27 cellular contexts compared by ENCODE assay signal in genomic region chr22:20472629-20473442, GRCh38. TPM values are rescaled to one million over a fixed set of nuclear protein-coding genes. Genes with fewer than 3 reads are reported as not detected.
DNase-seq lines count a peak whose midpoint lies in the region; ATAC-seq lines count a peak whose summit lies in the region.
"Had no signal": no experiment of that assay in that cellular context is flagged by ENCODE, and none has a peak within 500 bp of the region (broad histone marks: within the 10 kb centered on the region; RNA-seq: fewer than 3 reads in every experiment).

No MANE protein-coding gene starts in this region.

- H3K4me1 ChIP-seq in CD4-positive, CD25-positive, alpha-beta regulatory T cell (ENCODE audit: control insufficient read depth, insufficient read depth, low read length, poor library complexity, severe bottlenecking) = peaks cover 22% of the 10 kb centered on the region
- peaks cover 5 to 6% of the 10 kb centered on the region in 2 experiments for H3K4me1 ChIP-seq in trophoblast cell (ENCODE audit: control insufficient read depth in 1 of 2, insufficient read depth in 2 of 2, low read length in 2 of 2)
- H3K4me1 ChIP-seq: gastrocnemius medialis, prostate gland, vagina had no signal

- H4K91ac ChIP-seq in trophoblast cell (ENCODE audit: low read depth, low read length) = no peak overlapping the region

- no peak overlapping the region for H2AK5ac ChIP-seq in trophoblast cell (ENCODE audit: low read length)

- no peaks in the 10 kb centered on the region for H3K79me1 ChIP-seq in trophoblast cell (ENCODE audit: low read length)

- no peak overlapping the region for H2BK12ac ChIP-seq in trophoblast cell (ENCODE audit: low read length)

- no peak overlapping the region for H2BK5ac ChIP-seq in trophoblast cell (ENCODE audit: low read depth, low read length, poor library complexity)

- H3K9ac ChIP-seq in trophoblast cell (ENCODE audit: low read length) = no peak overlapping the region

- H2AFZ ChIP-seq in trophoblast cell (ENCODE audit: insufficient read depth, low read length, poor library complexity) = no peak overlapping the region

- H2BK120ac ChIP-seq in trophoblast cell (ENCODE audit: insufficient read depth, low read length, poor library complexity) = no peak overlapping the region

- ATAC-seq in CD4-positive, CD25-positive, alpha-beta regulatory T cell (ENCODE audit: low read depth in 2 of 2) = no peak
- ATAC-seq in central memory CD8-positive, alpha-beta T cell (replicated peaks; ENCODE audit: extremely low read depth, poor library complexity, severe bottlenecking) = no peak
- ATAC-seq: gastrocnemius medialis had no signal

- no peak overlapping the region for H3K4me3 ChIP-seq in CD4-positive, CD25-positive, alpha-beta regulatory T cell (ENCODE audit: low read depth, low read length)
- H3K4me3 ChIP-seq in trophoblast cell (ENCODE audit: low read depth, low read length) = no peak overlapping the region
- H3K4me3 ChIP-seq: gastrocnemius medialis, left ventricle myocardium inferior, prostate gland, SK-N-MC, vagina had no signal

- DNase-seq in CD4-positive, CD25-positive, alpha-beta regulatory T cell = no peak
- DNase-seq in ELF-1 (ENCODE audit: low read depth, low spot score) (peak; percentile 17), trophoblast cell (peak; percentile 75 to 86), GM19240 (ENCODE audit: insufficient read length, low spot score) (no peak), DMS 273 treated with DMSO at 0.1 percent for 48 hours (lab: John Stamatoyannopoulos, UW) (no peak)
- DNase-seq in central memory CD8-positive, alpha-beta T cell (ENCODE audit: low spot score in 2 of 2) = no peak
- no peak for DNase-seq in central memory CD4-positive, alpha-beta T cell
- DNase-seq: activated naive CD4-positive, alpha-beta T cell treated with Interleukin-2 at 50 U/mL for 16 hours; amygdala; cortex of kidney; DMS153; gastrocnemius medialis; hippocampal formation; immature natural killer cell; left ventricle myocardium inferior; NCI-H1105; NCI-H2029 treated with DMSO at 0.1 percent for 48 hours; NCI-H226; NCI-H748 treated with DMSO at 0.1 percent for 48 hours; RPMI8226; T-helper 9 cell; WERI-Rb-1 had no signal

- H3K23ac ChIP-seq in trophoblast cell (ENCODE audit: low read length) = no peak overlapping the region

- H3K4ac ChIP-seq in trophoblast cell (ENCODE audit: low read depth, low read length) = no peak overlapping the region

- H3K27me3 Mint-ChIP-seq in CD4-positive, CD25-positive, alpha-beta regulatory T cell = no peaks in the 10 kb centered on the region
- no peaks in the 10 kb centered on the region for H3K27me3 Mint-ChIP-seq in central memory CD8-positive, alpha-beta T cell
- H3K27me3 Mint-ChIP-seq: IgD-negative memory B cell had no signal

- H3K36me3 ChIP-seq in CD4-positive, CD25-positive, alpha-beta regulatory T cell (ENCODE audit: control insufficient read depth, insufficient read depth, low read length) = peaks cover 14% of the 10 kb centered on the region
- H3K36me3 ChIP-seq in trophoblast cell (ENCODE audit: control insufficient read depth in 1 of 2, insufficient read depth in 2 of 2, low read length in 2 of 2) = peaks cover 10 to 17% of the 10 kb centered on the region in 2 experiments
- H3K36me3 ChIP-seq: vagina had no signal

- no peaks in the 10 kb centered on the region for H3K9me3 Mint-ChIP-seq in CD4-positive, CD25-positive, alpha-beta regulatory T cell
- H3K9me3 Mint-ChIP-seq in central memory CD8-positive, alpha-beta T cell = no peaks in the 10 kb centered on the region
- H3K9me3 Mint-ChIP-seq: CD14-positive monocyte, immature natural killer cell had no signal

- no CpG with 5 or more reads among the region's 11 CpGs for WGBS in trophoblast cell (ENCODE audit: extremely low coverage, insufficient coverage, insufficient read length)

- no peaks in the 10 kb centered on the region for H3K79me2 ChIP-seq in trophoblast cell (ENCODE audit: control insufficient read depth, insufficient read depth, low read length, poor library complexity)

- H3K18ac ChIP-seq in trophoblast cell (ENCODE audit: low read length) = no peak overlapping the region

- H3K27ac ChIP-seq in CD4-positive, CD25-positive, alpha-beta regulatory T cell (ENCODE audit: insufficient read depth, low read length, poor library complexity, severe bottlenecking) = no peak overlapping the region
- no peak overlapping the region for H3K27ac ChIP-seq in trophoblast cell (ENCODE audit: low read depth, low read length)
- H3K27ac ChIP-seq: gastrocnemius medialis, left ventricle myocardium inferior, prostate gland, SK-N-MC, vagina, WERI-Rb-1 had no signal

- peak overlapping the region in 1 of 4 donors; percentile 54 for H3K4me3 Mint-ChIP-seq in CD4-positive, CD25-positive, alpha-beta regulatory T cell
- H3K4me3 Mint-ChIP-seq in central memory CD8-positive, alpha-beta T cell = no peak overlapping the region
- H3K4me3 Mint-ChIP-seq: CD14-positive monocyte, IgD-negative memory B cell, immature natural killer cell had no signal

- H3K4me1 Mint-ChIP-seq in CD4-positive, CD25-positive, alpha-beta regulatory T cell = peaks cover 20 to 66% (median 38%) of the 10 kb centered on the region in 4 donors
- peaks cover 11% of the 10 kb centered on the region for H3K4me1 Mint-ChIP-seq in central memory CD8-positive, alpha-beta T cell

- H3K27ac Mint-ChIP-seq in CD4-positive, CD25-positive, alpha-beta regulatory T cell = peak overlapping the region; percentile 40 to 92 (median 81)
- peak overlapping the region; percentile 29 for H3K27ac Mint-ChIP-seq in central memory CD8-positive, alpha-beta T cell (ENCODE audit: low read depth)
- H3K27ac Mint-ChIP-seq: IgD-negative memory B cell had no signal

- no peaks in the 10 kb centered on the region for H3K27me3 ChIP-seq in CD4-positive, CD25-positive, alpha-beta regulatory T cell (ENCODE audit: control insufficient read depth, insufficient read depth, low read length)
- no peaks in the 10 kb centered on the region for H3K27me3 ChIP-seq in trophoblast cell (ENCODE audit: insufficient read depth, low read length)
- H3K27me3 ChIP-seq: gastrocnemius medialis, vagina had no signal

- H3K9me3 ChIP-seq in CD4-positive, CD25-positive, alpha-beta regulatory T cell (ENCODE audit: control insufficient read depth in 2 of 2, low read length in 2 of 2) = no peaks in the 10 kb centered on the region
- no peaks in the 10 kb centered on the region for H3K9me3 ChIP-seq in trophoblast cell (ENCODE audit: insufficient read depth, low read depth, low read length)
- H3K9me3 ChIP-seq: gastrocnemius medialis, left ventricle myocardium inferior, prostate gland, vagina had no signal

- peaks cover 30% of the 10 kb centered on the region for H3K36me3 Mint-ChIP-seq in CD4-positive, CD25-positive, alpha-beta regulatory T cell
- peaks cover 7% of the 10 kb centered on the region for H3K36me3 Mint-ChIP-seq in central memory CD8-positive, alpha-beta T cell (ENCODE audit: insufficient read depth)

- H4K12ac ChIP-seq in trophoblast cell (ENCODE audit: low read depth, low read length) = no peak overlapping the region

- no peak overlapping the region for H3K4me2 ChIP-seq in trophoblast cell (ENCODE audit: low read length)

- no peak overlapping the region for H4K8ac ChIP-seq in trophoblast cell (ENCODE audit: low read depth, low read length)

- no peak overlapping the region for H3K14ac ChIP-seq in trophoblast cell (ENCODE audit: low read length)

RNA-seq across cellular contexts. Expression of gene KLHL22, which starts 22.8 kb away (rescaled TPM):
- 55.6 TPM for total RNA-seq in CD4-positive, CD25-positive, alpha-beta regulatory T cell
- polyA plus RNA-seq in CD4-positive, CD25-positive, alpha-beta regulatory T cell = 10 to 100 TPM; 40.1 to 48.1 (median 42.4) TPM
- polyA plus RNA-seq in trophoblast cell (2013) = 9.3 and 10.9 TPM in 2 replicates

RNA-seq across cellular contexts. Expression of gene MED15, which starts 34.6 kb away (rescaled TPM):
- total RNA-seq in CD4-positive, CD25-positive, alpha-beta regulatory T cell = 397 TPM
- 10 to 100 TPM; 35.1 to 43.0 (median 38.5) TPM for polyA plus RNA-seq in CD4-positive, CD25-positive, alpha-beta regulatory T cell
- polyA plus RNA-seq in trophoblast cell (2013) = 85.5 and 85.6 TPM in 2 replicates

RNA-seq across cellular contexts. Expression of gene SCARF2, which starts 35.2 kb away (rescaled TPM):
- 6.9 TPM for total RNA-seq in CD4-positive, CD25-positive, alpha-beta regulatory T cell
- polyA plus RNA-seq in CD4-positive, CD25-positive, alpha-beta regulatory T cell = 1 to 10 TPM in 2 of 4 donors, under 1 TPM in 2; 0.70 to 1.8 (median 1.1) TPM
- 11.7 and 12.2 TPM in 2 replicates for polyA plus RNA-seq in trophoblast cell (2013)

Comparison
In these comparisons a context has a peak if more than half of its experiments do, and no peak if none do; other contexts are left out.
1. DNase-seq: peak in ELF-1 (single experiment) and trophoblast cell (2 of 2); none in CD4-positive, CD25-positive, alpha-beta regulatory T cell (0 of 3), central memory CD8-positive, alpha-beta T cell (0 of 2), central memory CD4-positive, alpha-beta T cell (single experiment), GM19240 (single experiment) and DMS 273 treated with DMSO at 0.1 percent for 48 hours (single experiment).